ENCODE assay signal across 12 cellular contexts in genomic region chr2:183665403-183665802, GRCh38.
A peak's percentile ranks its signal among the peaks of the same experiment; 100 is the strongest.
DNase-seq lines count a peak whose midpoint lies in the region; ATAC-seq and TF ChIP-seq lines count a peak whose summit lies in the region.
"Had no signal": no experiment of that assay in that cellular context is flagged by ENCODE, and none has a peak within 500 bp of the region (broad histone marks: within the 10 kb centered on the region; RNA-seq: fewer than 3 reads in every experiment).

No MANE protein-coding gene starts in this region.

- H3K4me3 ChIP-seq in mucosa of descending colon (no peak overlapping the region), Karpas-422 (ENCODE audit: low read length) (no peak overlapping the region)

- DNase-seq in DMS153 treated with DMSO at 0.1 percent for 48 hours (lab: John Stamatoyannopoulos, UW; ENCODE audit: unreplicated experiment) (peak; percentile 96), NCI-H146 (lab: John Stamatoyannopoulos, UW) (peak; percentile 96), NCI-H510A (lab: John Stamatoyannopoulos, UW) (peak; percentile 82), mucosa of descending colon (peak in 1 of 3 donors; percentile 28), Karpas-422 (no peak), activated T-cell treated with anti-CD3 and anti-CD28 coated beads for 4 hours (no peak), ureter (ENCODE audit: low spot score) (no peak)
- DNase-seq: effector CD8-positive, alpha-beta T cell; right cardiac atrium; T-cell had no signal

- no peaks in the 10 kb centered on the region for H3K36me3 ChIP-seq in mucosa of descending colon (ENCODE audit: low read depth)
- H3K36me3 ChIP-seq in Karpas-422 (ENCODE audit: insufficient read depth, low read length), result no peaks in the 10 kb centered on the region

- ATAC-seq in mucosa of descending colon (peak; percentile 81), HG03354 (IDR thresholded peaks at IDR 0.05; ENCODE audit: poor library complexity, severe bottlenecking, unreplicated experiment) (no peak)
- ATAC-seq: foreskin keratinocyte, right cardiac atrium, T-cell had no signal

- H2AFZ ChIP-seq in Karpas-422 (ENCODE audit: low read length), result no peak overlapping the region

- no peak overlapping the region for H3K9ac ChIP-seq in Karpas-422 (ENCODE audit: low read length)

- no peaks in the 10 kb centered on the region for H3K79me2 ChIP-seq in Karpas-422 (ENCODE audit: low read length)

- no peak for TF ChIP-seq CTCF in mucosa of descending colon (IDR thresholded peaks at IDR 0.05)

- H3K4me1 ChIP-seq in mucosa of descending colon (ENCODE audit: low read depth) (no peaks in the 10 kb centered on the region), Karpas-422 (ENCODE audit: low read length) (no peaks in the 10 kb centered on the region)
- H3K4me1 ChIP-seq: foreskin keratinocyte had no signal

- H3K27me3 ChIP-seq in Karpas-422 (ENCODE audit: low read length), result no peaks in the 10 kb centered on the region
- H3K27me3 ChIP-seq: foreskin keratinocyte had no signal

- no peaks in the 10 kb centered on the region for H3K9me2 ChIP-seq in Karpas-422 (replicated peaks; ENCODE audit: insufficient read depth, low read length)

- no peak overlapping the region for H3K27ac ChIP-seq in Karpas-422 (ENCODE audit: low read length)
- H3K27ac ChIP-seq: foreskin keratinocyte had no signal

- H3K9me3 ChIP-seq in mucosa of descending colon (no peaks in the 10 kb centered on the region), Karpas-422 (ENCODE audit: low read length) (no peaks in the 10 kb centered on the region)

- no peaks in the 10 kb centered on the region for H4K20me1 ChIP-seq in Karpas-422 (ENCODE audit: insufficient read depth, low read depth, low read length)

- intact Hi-C loops in mucosa of descending colon (cut with DNase I, micrococcal nuclease), result no loop called here

- no peak overlapping the region for H3K4me2 ChIP-seq in Karpas-422 (ENCODE audit: low read depth, low read length, poor library complexity, severe bottlenecking)

Comparison
In these comparisons a context has a peak if more than half of its experiments do, and no peak if none do; other contexts are left out.
1. DNase-seq: peak in DMS153 treated with DMSO at 0.1 percent for 48 hours (single experiment), NCI-H146 (single experiment) and NCI-H510A (single experiment); none in Karpas-422 (single experiment), activated T-cell treated with anti-CD3 and anti-CD28 coated beads for 4 hours (single experiment) and ureter (single experiment).